Comparison of ENCODE assay signal across 1 cellular context in the genomic region with DNA sequence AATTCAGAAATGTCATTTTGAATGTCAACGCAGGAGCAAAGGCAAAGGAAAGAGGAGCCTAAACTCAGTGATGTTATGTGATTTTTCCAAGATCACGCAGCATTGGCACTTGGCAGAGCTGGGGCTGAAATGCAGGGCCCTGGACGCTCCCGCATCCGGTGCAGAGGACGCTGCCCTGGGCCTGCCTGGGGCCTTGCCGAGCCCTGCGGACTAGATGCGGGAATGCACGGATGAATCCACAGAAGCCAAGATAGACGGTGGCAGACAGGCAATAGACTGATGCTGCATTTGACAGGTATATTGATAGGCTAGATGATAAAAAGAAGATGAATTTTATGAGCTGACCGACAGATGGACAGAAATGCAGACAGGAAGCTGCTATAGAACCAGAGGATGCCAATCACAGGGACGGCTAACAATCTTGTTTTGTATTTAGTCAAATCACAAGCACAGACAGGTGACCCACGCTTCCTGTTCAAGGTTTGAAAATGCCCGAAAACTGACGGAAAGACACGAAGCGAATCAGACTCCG.
TF ChIP-seq lines count a peak whose summit lies in the region.

No MANE protein-coding gene starts in this region.

TF ChIP-seq in IMR-90, 13 proteins besides CTCF, POLR2A, EP300 and RAD21:
- TF ChIP-seq, protein P1, sequence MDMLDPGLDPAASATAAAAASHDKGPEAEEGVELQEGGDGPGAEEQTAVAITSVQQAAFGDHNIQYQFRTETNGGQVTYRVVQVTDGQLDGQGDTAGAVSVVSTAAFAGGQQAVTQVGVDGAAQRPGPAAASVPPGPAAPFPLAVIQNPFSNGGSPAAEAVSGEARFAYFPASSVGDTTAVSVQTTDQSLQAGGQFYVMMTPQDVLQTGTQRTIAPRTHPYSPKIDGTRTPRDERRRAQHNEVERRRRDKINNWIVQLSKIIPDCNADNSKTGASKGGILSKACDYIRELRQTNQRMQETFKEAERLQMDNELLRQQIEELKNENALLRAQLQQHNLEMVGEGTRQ (IDR thresholded peaks at IDR 0.05; ENCODE audit: low read depth, low read length): no peak
- TF ChIP-seq RFX5 (IDR thresholded peaks at IDR 0.05; ENCODE audit: low read depth, low read length): no peak
